ENCODE assay signal across 27 cellular contexts in the genomic region with DNA sequence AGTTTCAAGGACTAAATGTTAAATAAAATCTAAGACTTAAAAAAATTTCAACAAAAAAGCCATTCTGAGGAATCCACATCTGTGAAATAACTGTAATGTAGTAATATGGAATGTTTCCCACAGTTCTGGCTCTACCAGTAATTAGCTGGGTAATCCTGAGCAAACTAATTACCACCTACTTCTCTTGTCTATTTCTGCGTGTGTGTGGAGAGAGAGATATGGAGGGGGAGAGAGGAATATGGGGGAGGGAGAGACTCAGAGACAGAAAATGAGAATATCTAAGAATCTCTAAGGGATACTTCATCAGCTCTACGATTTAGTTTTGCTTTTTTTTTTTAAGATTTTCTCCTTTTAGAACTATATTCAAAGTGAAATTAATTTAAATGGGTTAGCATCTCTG. TPM values are rescaled to one million over a fixed set of nuclear protein-coding genes. Genes with fewer than 3 reads are reported as not detected.
DNase-seq lines count a peak whose midpoint lies in the region; FAIRE-seq and TF ChIP-seq lines count a peak whose summit lies in the region.
"Had no signal": no experiment of that assay in that cellular context is flagged by ENCODE, and none has a peak within 500 bp of the region (broad histone marks: within the 10 kb centered on the region; RNA-seq: fewer than 3 reads in every experiment).

No MANE protein-coding gene starts in this region.

- peaks cover 37% of the 10 kb centered on the region for H3K9me3 Mint-ChIP-seq in neural progenitor cell
- H3K9me3 Mint-ChIP-seq: CD8-positive, alpha-beta memory T cell; H9 had no signal

- peaks cover 50% of the 10 kb centered on the region for H3K36me3 Mint-ChIP-seq in neural progenitor cell

- TF ChIP-seq CTCF in mammary epithelial cell (conservative IDR thresholded peaks at IDR 0.05 in 1 of 2, IDR thresholded peaks at IDR 0.05 in 1 of 2; ENCODE audit: extremely low read depth in 1 of 2, insufficient read depth in 1 of 2, low read depth in 1 of 2, low read length in 2 of 2) = no peak
- TF ChIP-seq CTCF in neural progenitor cell (IDR thresholded peaks at IDR 0.05) = no peak

- no peaks in the 10 kb centered on the region for H3K27me3 Mint-ChIP-seq in neural progenitor cell (ENCODE audit: insufficient read depth, low read depth)
- H3K27me3 Mint-ChIP-seq: B cell; CD8-positive, alpha-beta memory T cell had no signal

- BruUV-seq in mammary epithelial cell (replicated peaks; lab: Mats Ljungman, UMichigan) = no TSS peak

- H3K4me2 ChIP-seq in mammary epithelial cell (ENCODE audit: insufficient read depth, low read depth, low read length) (no peak overlapping the region), neural progenitor cell (no peak overlapping the region)

- H3K27ac ChIP-seq in mammary epithelial cell (ENCODE audit: insufficient read depth, low read depth, low read length) (no peak overlapping the region), neural progenitor cell (no peak overlapping the region)
- H3K27ac ChIP-seq: 22Rv1, C4-2B, GM23248 had no signal

- WGBS in mammary epithelial cell (ENCODE audit: low coverage, missing lambda C conversion rate) = 72% methylated on average over 2 of the region's 2 CpGs

- H3K4me1 ChIP-seq in mammary epithelial cell (ENCODE audit: insufficient read depth, low read length) (no peaks in the 10 kb centered on the region), neural progenitor cell (peaks cover 22% of the 10 kb centered on the region)

- H3F3A ChIP-seq in neural progenitor cell (ENCODE audit: low read depth) = no peaks in the 10 kb centered on the region

- peak; percentile 38 for FAIRE-seq in islet of Langerhans (lab: Jason Lieb, UNC)
- FAIRE-seq: HTR-8/SVneo had no signal

- no peaks in the 10 kb centered on the region for H3K9me3 ChIP-seq in mammary epithelial cell (replicated peaks; ENCODE audit: insufficient read depth, low read length)
- no peaks in the 10 kb centered on the region for H3K9me3 ChIP-seq in neural progenitor cell (ENCODE audit: low read depth)

- H2AFZ ChIP-seq in mammary epithelial cell (ENCODE audit: low read depth, low read length) = no peak overlapping the region
- no peak overlapping the region for H2AFZ ChIP-seq in neural progenitor cell (replicated peaks)
- H2AFZ ChIP-seq: GM23248 had no signal

- CTCF ChIA-PET in mammary epithelial cell (lab: Charles Lee; ENCODE audit: low non-redundant PET) = no interaction called here

- dilution Hi-C loops in mammary epithelial cell (cut with HindIII; ENCODE audit: low sequenced_read_pairs) = no loop called here

- H4K20me1 ChIP-seq in mammary epithelial cell (ENCODE audit: insufficient read depth, low read length) (peaks cover 9% of the 10 kb centered on the region), neural progenitor cell (ENCODE audit: low read depth) (peaks cover 67% of the 10 kb centered on the region)

- H3K27ac Mint-ChIP-seq in neural progenitor cell = no peak overlapping the region
- H3K27ac Mint-ChIP-seq: B cell, H9 had no signal

- DNase-seq in NCI-H1105 treated with DMSO at 0.1 percent for 48 hours (lab: John Stamatoyannopoulos, UW) = peak; percentile 3
- DNase-seq in NCI-H1105 (lab: John Stamatoyannopoulos, UW) = no peak
- DNase-seq in COR-L47 (lab: John Stamatoyannopoulos, UW) = peak; percentile 25
- DNase-seq in NCI-H69 (lab: John Stamatoyannopoulos, UW) = peak; percentile 81
- DNase-seq in mammary epithelial cell = no peak
- DNase-seq in neural progenitor cell (ENCODE audit: low spot score) = no peak
- DNase-seq in UCSD-AML1 (lab: John Stamatoyannopoulos, UW; ENCODE audit: unreplicated experiment) = no peak
- DNase-seq: Calu3; CD8-positive, alpha-beta memory T cell; DMS153; DND-41; GM23248; H9; KBM-7; MV-4-11; NCI-H187; NCI-H2081 treated with DMSO at 0.1 percent for 48 hours; NCI-H2171; NCI-H226; NCI-H510A; Right ventricle myocardium superior; RPMI8226 had no signal

- no peaks in the 10 kb centered on the region for H3K4me1 Mint-ChIP-seq in neural progenitor cell

- H3K9ac ChIP-seq in mammary epithelial cell (ENCODE audit: insufficient read depth, low read length) (no peak overlapping the region), neural progenitor cell (no peak overlapping the region)
- H3K9ac ChIP-seq: GM23248 had no signal

- H3K27me3 ChIP-seq in mammary epithelial cell (ENCODE audit: insufficient read depth, low read length) (no peaks in the 10 kb centered on the region), neural progenitor cell (no peaks in the 10 kb centered on the region)

- in situ Hi-C loops in mammary epithelial cell (cut with MboI; ENCODE audit: low sequenced_read_pairs in 2 of 2) = no loop called here

- H3K4me3 Mint-ChIP-seq in neural progenitor cell = no peak overlapping the region
- H3K4me3 Mint-ChIP-seq: B cell; CD8-positive, alpha-beta memory T cell; H9 had no signal

- H3K79me2 ChIP-seq in mammary epithelial cell (ENCODE audit: insufficient read depth, low read length) = peaks cover 90% of the 10 kb centered on the region
- H3K79me2 ChIP-seq in neural progenitor cell (ENCODE audit: low read depth) = peaks cover 85% of the 10 kb centered on the region

- intact Hi-C loops in mammary epithelial cell (cut with micrococcal nuclease) = no loop called here

- H3K36me3 ChIP-seq in mammary epithelial cell (ENCODE audit: insufficient read depth, low read length) = no peaks in the 10 kb centered on the region
- H3K36me3 ChIP-seq in neural progenitor cell = no peaks in the 10 kb centered on the region

- H3K4me3 ChIP-seq in mammary epithelial cell (replicated peaks in 1 of 3; ENCODE audit: insufficient read depth in 1 of 3, low read depth in 2 of 3, low read length in 3 of 3) = no peak overlapping the region
- no peak overlapping the region for H3K4me3 ChIP-seq in neural progenitor cell
- H3K4me3 ChIP-seq: GM23248 had no signal

RNA-seq across cellular contexts. Expression of a gene that starts 28.0 kb away (rescaled TPM):
- total RNA-seq in mammary epithelial cell = 100 to 1,000 TPM in 1 of 2 donors, 10 to 100 TPM in 1; 69.7 to 210 TPM
- 138 TPM for polyA plus RNA-seq in mammary epithelial cell
- polyA minus RNA-seq in mammary epithelial cell = 10.8 TPM
- 170 and 270 TPM in 2 replicates for total RNA-seq in neural progenitor cell (ENCODE audit: low replicate concordance)

Comparison
In these comparisons a context has a peak if more than half of its experiments do, and no peak if none do; other contexts are left out.
1. DNase-seq: peak in NCI-H1105 treated with DMSO at 0.1 percent for 48 hours (single experiment), COR-L47 (single experiment) and NCI-H69 (single experiment); none in NCI-H1105 (single experiment), mammary epithelial cell (single experiment), neural progenitor cell (single experiment) and UCSD-AML1 (single experiment).